Comparison of ENCODE assay signal across 1 cellular context in the genomic region with DNA sequence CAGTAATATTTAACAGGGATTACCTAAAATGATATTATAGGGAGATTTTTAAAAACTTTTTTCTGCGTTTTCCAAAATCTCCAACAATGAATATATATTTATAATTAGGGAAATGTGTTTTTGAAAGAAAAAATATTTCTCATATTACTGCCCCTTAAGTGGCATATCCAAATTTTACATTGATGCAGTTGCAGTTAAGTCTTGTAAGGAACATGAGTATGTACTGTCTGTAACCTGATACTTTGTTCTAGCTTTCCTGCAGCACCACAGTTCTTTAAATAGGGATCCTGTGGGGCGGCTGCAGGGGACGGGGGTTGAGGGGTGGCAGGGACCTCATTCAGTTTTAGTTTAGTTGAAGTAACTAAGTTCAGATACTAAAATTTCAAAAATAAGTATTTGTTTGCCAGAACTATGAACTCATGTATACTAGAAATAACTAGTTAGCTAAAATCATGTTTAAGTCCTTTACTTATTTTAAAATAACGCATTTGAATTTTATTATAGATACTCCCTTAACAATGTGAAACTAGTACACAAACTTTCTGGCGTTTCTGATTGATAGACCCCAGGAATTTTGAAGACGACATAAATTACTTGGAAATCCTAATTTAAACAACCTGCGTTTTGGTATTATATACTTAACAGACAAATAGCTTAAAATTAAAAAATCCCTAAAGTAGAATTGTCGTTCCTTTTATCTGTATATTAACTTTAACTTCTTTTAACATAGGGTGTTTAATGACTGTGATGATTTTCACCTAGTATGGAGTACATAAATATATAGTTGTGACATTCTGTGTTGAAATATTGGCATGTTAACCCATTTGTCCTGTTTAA.
TF ChIP-seq lines count a peak whose summit lies in the region.

No MANE protein-coding gene starts in this region.

TF ChIP-seq in HEK293, 187 proteins besides CTCF, POLR2A, EP300 and RAD21 (continued from another document):
- TF ChIP-seq ZNF274 (IDR thresholded peaks at IDR 0.05; ENCODE audit: low read length): no peak
- TF ChIP-seq ZNF274 (tag by site-specific recombination; IDR thresholded peaks at IDR 0.05; ENCODE audit: borderline replicate concordance): no peak
